In genomic region chr17:38559025-38559879, GRCh38 we compare ENCODE assay signal across 1 cellular context.
A peak's percentile ranks its signal among the peaks of the same experiment; 100 is the strongest.
TF ChIP-seq lines count a peak whose summit lies in the region.

No MANE protein-coding gene starts in this region.

TF ChIP-seq in GM12878, 131 proteins besides CTCF, POLR2A, EP300 and RAD21 (continued from another document):
- no peak for TF ChIP-seq ZBTB11 (CRISPR knock-in tag; IDR thresholded peaks at IDR 0.05)
- no peak for TF ChIP-seq FOS (IDR thresholded peaks at IDR 0.05; ENCODE audit: borderline replicate concordance, extremely low read depth, insufficient read length)
- no peak for TF ChIP-seq ZBTB4 (CRISPR knock-in tag; IDR thresholded peaks at IDR 0.05)
- no peak for TF ChIP-seq JUND (IDR thresholded peaks at IDR 0.05; ENCODE audit: low read depth, low read length)
- TF ChIP-seq KDM1A (IDR thresholded peaks at IDR 0.05; ENCODE audit: borderline replicate concordance), result no peak
- TF ChIP-seq HDGF (IDR thresholded peaks at IDR 0.05), result peak; percentile 96
- 0 out of 2 replicates have a peak, but pooled peaks have one; percentile 34 for TF ChIP-seq TCF12 (IDR thresholded peaks at IDR 0.05; ENCODE audit: low read depth, low read length)
- TF ChIP-seq RELB (IDR thresholded peaks at IDR 0.05; ENCODE audit: low read depth), result 0 out of 2 replicates have a peak, but pooled peaks have one; percentile 38
- TF ChIP-seq, protein P1, sequence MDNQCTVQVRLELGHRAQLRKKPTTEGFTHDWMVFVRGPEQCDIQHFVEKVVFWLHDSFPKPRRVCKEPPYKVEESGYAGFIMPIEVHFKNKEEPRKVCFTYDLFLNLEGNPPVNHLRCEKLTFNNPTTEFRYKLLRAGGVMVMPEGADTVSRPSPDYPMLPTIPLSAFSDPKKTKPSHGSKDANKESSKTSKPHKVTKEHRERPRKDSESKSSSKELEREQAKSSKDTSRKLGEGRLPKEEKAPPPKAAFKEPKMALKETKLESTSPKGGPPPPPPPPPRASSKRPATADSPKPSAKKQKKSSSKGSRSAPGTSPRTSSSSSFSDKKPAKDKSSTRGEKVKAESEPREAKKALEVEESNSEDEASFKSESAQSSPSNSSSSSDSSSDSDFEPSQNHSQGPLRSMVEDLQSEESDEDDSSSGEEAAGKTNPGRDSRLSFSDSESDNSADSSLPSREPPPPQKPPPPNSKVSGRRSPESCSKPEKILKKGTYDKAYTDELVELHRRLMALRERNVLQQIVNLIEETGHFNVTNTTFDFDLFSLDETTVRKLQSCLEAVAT (IDR thresholded peaks at IDR 0.05), result peak; percentile 66; the same call in 1 of the 2 replicates
- peak in 1 of 2 experiments; percentile 99; a peak in 2 of 4 replicates for TF ChIP-seq CEBPB (IDR thresholded peaks at IDR 0.05; ENCODE audit: borderline replicate concordance in 1 of 2, low read depth in 2 of 2, low read length in 2 of 2)
- no peak for TF ChIP-seq MYB (IDR thresholded peaks at IDR 0.05; ENCODE audit: borderline replicate concordance, low read depth, low read length)
- peak; percentile 67; the same call in 1 of the 2 replicates for TF ChIP-seq TCF3 (IDR thresholded peaks at IDR 0.05; ENCODE audit: borderline replicate concordance, insufficient read depth, low read depth, low read length)
- TF ChIP-seq EGR1 (IDR thresholded peaks at IDR 0.05; ENCODE audit: borderline replicate concordance in 1 of 2, low read depth in 2 of 2, low read length in 2 of 2), result peak in 1 of 2 experiments; percentile 81; a peak in 2 of 3 replicates
- TF ChIP-seq SRF (IDR thresholded peaks at IDR 0.05; ENCODE audit: low read depth in 2 of 2, low read length in 2 of 2), result no peak
- TF ChIP-seq IKZF1 (conservative IDR thresholded peaks at IDR 0.05), result peak; percentile 58; the same call in 1 of the 2 replicates
- TF ChIP-seq, protein P2, sequence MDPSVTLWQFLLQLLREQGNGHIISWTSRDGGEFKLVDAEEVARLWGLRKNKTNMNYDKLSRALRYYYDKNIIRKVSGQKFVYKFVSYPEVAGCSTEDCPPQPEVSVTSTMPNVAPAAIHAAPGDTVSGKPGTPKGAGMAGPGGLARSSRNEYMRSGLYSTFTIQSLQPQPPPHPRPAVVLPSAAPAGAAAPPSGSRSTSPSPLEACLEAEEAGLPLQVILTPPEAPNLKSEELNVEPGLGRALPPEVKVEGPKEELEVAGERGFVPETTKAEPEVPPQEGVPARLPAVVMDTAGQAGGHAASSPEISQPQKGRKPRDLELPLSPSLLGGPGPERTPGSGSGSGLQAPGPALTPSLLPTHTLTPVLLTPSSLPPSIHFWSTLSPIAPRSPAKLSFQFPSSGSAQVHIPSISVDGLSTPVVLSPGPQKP (IDR thresholded peaks at IDR 0.05; ENCODE audit: low read depth, low read length), result no peak
- TF ChIP-seq NBN (IDR thresholded peaks at IDR 0.05), result peak; percentile 82; the same call in 1 of the 2 replicates
- no peak for TF ChIP-seq USF2 (IDR thresholded peaks at IDR 0.05; ENCODE audit: borderline replicate concordance, low read depth, low read length)
- TF ChIP-seq IKZF2 (IDR thresholded peaks at IDR 0.05), result peak in 1 of 2 experiments; percentile 37; a peak in 1 of 4 replicates
- peak; percentile 70 for TF ChIP-seq NRF1 (conservative IDR thresholded peaks at IDR 0.05; ENCODE audit: low read depth, low read length)
- TF ChIP-seq SPI1 (IDR thresholded peaks at IDR 0.05; ENCODE audit: borderline replicate concordance, insufficient read depth, low read depth, low read length), result peak; percentile 43; the same call in 1 of the 2 replicates
TF ChIP-seq in GM12878: peak in this region for 15.
